12 cellular contexts compared by ENCODE assay signal in genomic region chr17:80277751-80278671, GRCh38. TPM values are rescaled to one million over a fixed set of nuclear protein-coding genes. Genes with fewer than 3 reads are reported as not detected.
DNase-seq lines count a peak whose midpoint lies in the region; ATAC-seq, FAIRE-seq and TF ChIP-seq lines count a peak whose summit lies in the region.
"Had no signal": no experiment of that assay in that cellular context is flagged by ENCODE, and none has a peak within 500 bp of the region (broad histone marks: within the 10 kb centered on the region; RNA-seq: fewer than 3 reads in every experiment).

No MANE protein-coding gene starts in this region.

- H2AFZ ChIP-seq in SK-N-SH (ENCODE audit: low read depth) (no peak overlapping the region), HepG2 (ENCODE audit: low read length) (no peak overlapping the region)
- H2AFZ ChIP-seq: neural progenitor cell had no signal

- BruUV-seq in HepG2 (replicated peaks; lab: Mats Ljungman, UMichigan): no TSS peak

- no peak for TF ChIP-seq POLR2A in HepG2 (IDR thresholded peaks at IDR 0.05; ENCODE audit: insufficient read depth in 1 of 2, low read depth in 2 of 2, low read length in 2 of 2)
- no peak for TF ChIP-seq POLR2A in suprapubic skin (IDR thresholded peaks at IDR 0.05)

- H3K4me3 ChIP-seq in SK-N-SH (ENCODE audit: low read depth in 2 of 2, low read length in 1 of 2) (no peak overlapping the region), brain microvascular endothelial cell (ENCODE audit: low read depth, low read length) (no peak overlapping the region), HepG2 (replicated peaks in 1 of 3; ENCODE audit: insufficient read depth in 1 of 3, low read depth in 2 of 3, low read length in 3 of 3) (no peak overlapping the region), suprapubic skin (no peak overlapping the region)
- H3K4me3 ChIP-seq: neural progenitor cell had no signal

- no peak overlapping the region for H3K4me2 ChIP-seq in SK-N-SH
- H3K4me2 ChIP-seq in HepG2 (ENCODE audit: low read depth, low read length): no peak overlapping the region
- H3K4me2 ChIP-seq: neural progenitor cell had no signal

- peak; percentile 35 for DNase-seq in SK-N-SH
- peak; percentile 25 for DNase-seq in brain microvascular endothelial cell
- no peak for DNase-seq in HepG2 (ENCODE audit: low spot score)
- no peak for DNase-seq in suprapubic skin (ENCODE audit: low spot score in 2 of 2)
- no peak for DNase-seq in MV-4-11 (lab: John Stamatoyannopoulos, UW)
- DNase-seq in GM19240 (ENCODE audit: insufficient read length, low spot score): no peak
- DNase-seq in T1000 (lab: John Stamatoyannopoulos, UW): no peak
- DNase-seq: activated CD4-positive, alpha-beta T cell treated with anti-CD3 and anti-CD28 coated beads for 1 hour; KG1 had no signal

- TF ChIP-seq CTCF in SK-N-SH (IDR thresholded peaks at IDR 0.05): no peak
- TF ChIP-seq CTCF in brain microvascular endothelial cell (IDR thresholded peaks at IDR 0.05; ENCODE audit: low read depth, low read length, missing control alignments): no peak
- TF ChIP-seq CTCF in HepG2 (CRISPR knock-in tag; IDR thresholded peaks at IDR 0.05): no peak
- TF ChIP-seq CTCF in suprapubic skin (IDR thresholded peaks at IDR 0.05): no peak

- POLR2A ChIA-PET in SK-N-SH (lab: Yijun Ruan, JAX) (interaction anchor here (1.2 kb wide), 1 partner anchor 176 kb away, joined by 5 read pairs; the partner anchor contains the start of gene GAA), HepG2 (lab: Yijun Ruan, JAX) (no interaction called here)

- H3K36me3 ChIP-seq in SK-N-SH (replicated peaks in 1 of 2; ENCODE audit: control insufficient read depth in 1 of 2, insufficient read depth in 2 of 2, low read length in 1 of 2): peaks cover 15 to 22% of the 10 kb centered on the region in 2 experiments
- peaks cover 4% of the 10 kb centered on the region for H3K36me3 ChIP-seq in brain microvascular endothelial cell (replicated peaks)
- peaks cover 2 to 6% of the 10 kb centered on the region in 2 experiments; a peak in 3 of 5 replicates for H3K36me3 ChIP-seq in HepG2 (replicated peaks in 1 of 2; ENCODE audit: control insufficient read depth in 1 of 2, insufficient read depth in 2 of 2, low read length in 2 of 2)
- H3K36me3 ChIP-seq in suprapubic skin: peaks cover 21% of the 10 kb centered on the region
- H3K36me3 ChIP-seq: neural progenitor cell had no signal

- no peaks in the 10 kb centered on the region for H3K9me2 ChIP-seq in SK-N-SH

- H3K9me3 ChIP-seq in SK-N-SH: no peaks in the 10 kb centered on the region
- H3K9me3 ChIP-seq in HepG2 (ENCODE audit: low read length): no peaks in the 10 kb centered on the region
- no peaks in the 10 kb centered on the region for H3K9me3 ChIP-seq in suprapubic skin

- H3K79me2 ChIP-seq in SK-N-SH (ENCODE audit: insufficient read depth): peaks cover 18% of the 10 kb centered on the region; the same call in 1 of the 2 replicates
- no peaks in the 10 kb centered on the region for H3K79me2 ChIP-seq in HepG2 (ENCODE audit: insufficient read depth, low read length)

- ATAC-seq in SK-N-SH treated with all-trans-retinoic acid at 6 μM for 48 hours (no peak; the same call in 2 of the 3 replicates), HepG2 (no peak)

- 97% methylated on average over 21 of the region's 34 CpGs for WGBS in SK-N-SH (ENCODE audit: low lambda C conversion rate)
- WGBS in HepG2 (ENCODE audit: low lambda C conversion rate): 96% methylated on average over 30 of the region's 34 CpGs
- WGBS in suprapubic skin: 61% methylated on average over 12 of the region's 34 CpGs

- CTCF ChIA-PET in SK-N-SH (lab: Yijun Ruan, JAX) (interaction anchor here (1.1 to 1.5 kb wide), 3 partner anchors 17 to 195 kb away, joined by 3 to 6 read pairs (median 4); partner anchors contain the start of gene GAA), HepG2 (lab: Yijun Ruan, JAX; ENCODE audit: low intra/inter-chr PET ratio, low total read pairs) (no interaction called here)

- TF ChIP-seq EP300 in SK-N-SH (IDR thresholded peaks at IDR 0.05; ENCODE audit: borderline replicate concordance in 1 of 2, low read depth in 1 of 2, low read length in 1 of 2) (no peak), HepG2 (IDR thresholded peaks at IDR 0.05; ENCODE audit: low read depth in 2 of 2, low read length in 2 of 2) (no peak), HepG2 (CRISPR knock-in tag; IDR thresholded peaks at IDR 0.05; ENCODE audit: borderline replicate concordance) (no peak), suprapubic skin (IDR thresholded peaks at IDR 0.05) (no peak)

- intact Hi-C loops in HepG2 (cut with micrococcal nuclease; ENCODE audit: unreplicated experiment): no loop called here

- no peak overlapping the region for H3K9ac ChIP-seq in SK-N-SH
- no peak overlapping the region for H3K9ac ChIP-seq in HepG2 (ENCODE audit: insufficient read depth, low read depth, low read length)
- H3K9ac ChIP-seq: neural progenitor cell had no signal

- H3K27me3 ChIP-seq in SK-N-SH (ENCODE audit: insufficient read depth) (no peaks in the 10 kb centered on the region), brain microvascular endothelial cell (replicated peaks) (no peaks in the 10 kb centered on the region), HepG2 (ENCODE audit: control insufficient read depth in 1 of 2, insufficient read depth in 2 of 2, low read length in 2 of 2) (no peaks in the 10 kb centered on the region), suprapubic skin (no peaks in the 10 kb centered on the region)
- H3K27me3 ChIP-seq: neural progenitor cell had no signal

- TF ChIP-seq RAD21 in SK-N-SH (IDR thresholded peaks at IDR 0.05; ENCODE audit: low read length) (no peak), HepG2 (CRISPR knock-in tag; IDR thresholded peaks at IDR 0.05) (no peak)

- H3F3A ChIP-seq in SK-N-SH (replicated peaks; ENCODE audit: insufficient read depth): peaks cover 13% of the 10 kb centered on the region

- no peak for FAIRE-seq in HepG2 (lab: Jason Lieb, UNC)
- FAIRE-seq: A204.1 had no signal

- H3K27ac ChIP-seq in SK-N-SH (ENCODE audit: low read depth in 2 of 2, low read length in 1 of 2) (no peak overlapping the region), brain microvascular endothelial cell (no peak overlapping the region), HepG2 (ENCODE audit: extremely low read length, insufficient read depth, low read length) (no peak overlapping the region), suprapubic skin (peak overlapping the region; percentile 9)
- H3K27ac ChIP-seq: neural progenitor cell had no signal

- in situ Hi-C loops in brain microvascular endothelial cell (cut with HindIII; ENCODE audit: low pct_ligation_motif_present, low sequenced_read_pairs) (no loop called here), HepG2 (cut with HindIII; ENCODE audit: extremely low pct_ligation_motif_present, low pct_unique_long_range_greater_than_20kb) (no loop called here)

- peaks cover 0 to 4% of the 10 kb centered on the region in 2 experiments; a peak in 1 of 4 replicates for H3K4me1 ChIP-seq in SK-N-SH (ENCODE audit: control insufficient read depth in 1 of 2, insufficient read depth in 2 of 2, low read depth in 1 of 2, low read length in 1 of 2)
- H3K4me1 ChIP-seq in HepG2 (ENCODE audit: insufficient read depth, low read length): no peaks in the 10 kb centered on the region
- H3K4me1 ChIP-seq in suprapubic skin: peaks cover 39% of the 10 kb centered on the region
- H3K4me1 ChIP-seq: neural progenitor cell had no signal

- H4K20me1 ChIP-seq in SK-N-SH (ENCODE audit: insufficient read depth): peaks cover 17% of the 10 kb centered on the region; the same call in 1 of the 2 replicates
- no peaks in the 10 kb centered on the region for H4K20me1 ChIP-seq in HepG2 (ENCODE audit: insufficient read depth, low read length)

RNA-seq across cellular contexts. Expression of gene RNF213, which starts 17.4 kb away (rescaled TPM):
- polyA plus RNA-seq in SK-N-SH (2012; rRNA removed) (53.5 and 57.5 TPM in 2 replicates), HepG2 (2011; rRNA removed) (38.6 and 44.0 TPM in 2 replicates)
- polyA plus RNA-seq in SK-N-SH (2012; cell fraction: cytosol; rRNA removed): 28.1 and 37.8 TPM in 2 replicates
- polyA plus RNA-seq in SK-N-SH (2012; cell fraction: nucleus; rRNA removed): 265 and 299 TPM in 2 replicates
- total RNA-seq in HepG2 (2016; rRNA removed; fragmentation: Illumina TruSeq; extraction: Trizol) (38.7 and 42.8 TPM in 2 replicates), suprapubic skin (100 to 1,000 TPM in 2 of 4 donors, 10 to 100 TPM in 2; 57.8 to 197 (median 94.1) TPM)
- 8.0 and 9.3 TPM in 2 replicates for total RNA-seq in HepG2 (2016; cell fraction: cytosol; rRNA removed; fragmentation: Illumina TruSeq; extraction: Trizol; ENCODE audit: low read depth)
- 36.5 and 38.8 TPM in 2 replicates for total RNA-seq in HepG2 (2016; cell fraction: insoluble cytoplasmic fraction; rRNA removed; fragmentation: Illumina TruSeq; extraction: Trizol)
- 12.8 and 13.4 TPM in 2 replicates for total RNA-seq in HepG2 (2016; cell fraction: membrane; rRNA removed; fragmentation: Illumina TruSeq; extraction: Trizol)
- total RNA-seq in HepG2 (2016; cell fraction: nucleus; rRNA removed; fragmentation: Illumina TruSeq; extraction: Trizol): 57.4 and 57.5 TPM in 2 replicates
- 16.4 and 18.9 TPM in 2 replicates for polyA plus RNA-seq in HepG2 (2011; cell fraction: cytosol; rRNA removed)
- polyA plus RNA-seq in HepG2 (2011; cell fraction: nucleus; rRNA removed): 134 and 171 TPM in 2 replicates
- polyA plus RNA-seq in HepG2 (2012): 28.2 and 46.6 TPM in 2 replicates
- 1.4 and 2.0 TPM in 2 replicates for polyA plus RNA-seq in HepG2 (2016; cell fraction: cytosol; fragmentation: Illumina TruSeq; extraction: Trizol; ENCODE audit: low read depth)
- 23.5 and 27.4 TPM in 2 replicates for polyA plus RNA-seq in HepG2 (2016; cell fraction: insoluble cytoplasmic fraction; fragmentation: Illumina TruSeq; extraction: Trizol; ENCODE audit: low read depth)
- polyA plus RNA-seq in HepG2 (2016; cell fraction: membrane; fragmentation: Illumina TruSeq; extraction: Trizol; ENCODE audit: low read depth): 3.4 and 3.7 TPM in 2 replicates
- polyA plus RNA-seq in HepG2 (2016; cell fraction: nucleus; fragmentation: Illumina TruSeq; extraction: Trizol; ENCODE audit: insufficient read depth, low read depth): 77.8 and 79.2 TPM in 2 replicates
- 133 and 148 TPM in 2 replicates for polyA minus RNA-seq in HepG2 (2011; rRNA and poly(A)+ RNA removed; ENCODE audit: low replicate concordance)
- polyA minus RNA-seq in HepG2 (2011; cell fraction: cytosol; rRNA and poly(A)+ RNA removed): 36.1 and 37.6 TPM in 2 replicates
- polyA minus RNA-seq in HepG2 (2011; cell fraction: nucleus; rRNA and poly(A)+ RNA removed): 108 and 132 TPM in 2 replicates

RNA-seq across cellular contexts. Expression of gene SLC26A11, which starts 57.8 kb away (rescaled TPM):
- polyA plus RNA-seq in SK-N-SH (2012; rRNA removed): 32.7 and 35.9 TPM in 2 replicates
- polyA plus RNA-seq in SK-N-SH (2012; cell fraction: cytosol; rRNA removed): 11.6 and 17.7 TPM in 2 replicates
- polyA plus RNA-seq in SK-N-SH (2012; cell fraction: nucleus; rRNA removed): 102 and 109 TPM in 2 replicates
- 3.1 and 8.7 TPM in 2 replicates for total RNA-seq in HepG2 (2016; rRNA removed; fragmentation: Illumina TruSeq; extraction: Trizol)
- total RNA-seq in HepG2 (2016; cell fraction: cytosol; rRNA removed; fragmentation: Illumina TruSeq; extraction: Trizol; ENCODE audit: low read depth): 3.2 and 3.4 TPM in 2 replicates
- total RNA-seq in HepG2 (2016; cell fraction: insoluble cytoplasmic fraction; rRNA removed; fragmentation: Illumina TruSeq; extraction: Trizol): 3.5 and 11.2 TPM in 2 replicates
- 3.1 and 3.2 TPM in 2 replicates for total RNA-seq in HepG2 (2016; cell fraction: membrane; rRNA removed; fragmentation: Illumina TruSeq; extraction: Trizol)
- 12.9 and 13.6 TPM in 2 replicates for total RNA-seq in HepG2 (2016; cell fraction: nucleus; rRNA removed; fragmentation: Illumina TruSeq; extraction: Trizol)
- polyA plus RNA-seq in HepG2 (2011; rRNA removed): 13.2 and 21.1 TPM in 2 replicates
- 5.5 and 7.6 TPM in 2 replicates for polyA plus RNA-seq in HepG2 (2011; cell fraction: cytosol; rRNA removed)
- polyA plus RNA-seq in HepG2 (2011; cell fraction: nucleus; rRNA removed): 121 and 146 TPM in 2 replicates
- polyA plus RNA-seq in HepG2 (2012): 7.0 and 18.5 TPM in 2 replicates
- polyA plus RNA-seq in HepG2 (2016; cell fraction: cytosol; fragmentation: Illumina TruSeq; extraction: Trizol; ENCODE audit: low read depth): 0.73 and 1.0 TPM in 2 replicates
- polyA plus RNA-seq in HepG2 (2016; cell fraction: insoluble cytoplasmic fraction; fragmentation: Illumina TruSeq; extraction: Trizol; ENCODE audit: low read depth): 2.8 and 4.4 TPM in 2 replicates
- 1.4 and 2.3 TPM in 2 replicates for polyA plus RNA-seq in HepG2 (2016; cell fraction: membrane; fragmentation: Illumina TruSeq; extraction: Trizol; ENCODE audit: low read depth)
- polyA plus RNA-seq in HepG2 (2016; cell fraction: nucleus; fragmentation: Illumina TruSeq; extraction: Trizol; ENCODE audit: insufficient read depth, low read depth): 29.5 and 32.2 TPM in 2 replicates
- polyA minus RNA-seq in HepG2 (2011; rRNA and poly(A)+ RNA removed; ENCODE audit: low replicate concordance): 7.7 and 20.5 TPM in 2 replicates
- 5.6 and 11.8 TPM in 2 replicates for polyA minus RNA-seq in HepG2 (2011; cell fraction: cytosol; rRNA and poly(A)+ RNA removed)
- polyA minus RNA-seq in HepG2 (2011; cell fraction: nucleus; rRNA and poly(A)+ RNA removed): 22.4 and 23.0 TPM in 2 replicates
- 10 to 100 TPM; 14.1 to 38.9 (median 26.5) TPM for total RNA-seq in suprapubic skin

RNA-seq across cellular contexts. Expression of gene SGSH, which starts 57.9 kb away (rescaled TPM):
- 96.5 and 161 TPM in 2 replicates for polyA plus RNA-seq in SK-N-SH (2012; rRNA removed)
- 86.9 and 93.2 TPM in 2 replicates for polyA plus RNA-seq in SK-N-SH (2012; cell fraction: cytosol; rRNA removed)
- polyA plus RNA-seq in SK-N-SH (2012; cell fraction: nucleus; rRNA removed): 459 and 571 TPM in 2 replicates
- 5.5 and 12.2 TPM in 2 replicates for total RNA-seq in HepG2 (2016; rRNA removed; fragmentation: Illumina TruSeq; extraction: Trizol)
- 4.0 and 6.2 TPM in 2 replicates for total RNA-seq in HepG2 (2016; cell fraction: cytosol; rRNA removed; fragmentation: Illumina TruSeq; extraction: Trizol; ENCODE audit: low read depth)
- total RNA-seq in HepG2 (2016; cell fraction: insoluble cytoplasmic fraction; rRNA removed; fragmentation: Illumina TruSeq; extraction: Trizol): 4.5 and 13.3 TPM in 2 replicates
- 6.1 and 6.4 TPM in 2 replicates for total RNA-seq in HepG2 (2016; cell fraction: membrane; rRNA removed; fragmentation: Illumina TruSeq; extraction: Trizol)
- total RNA-seq in HepG2 (2016; cell fraction: nucleus; rRNA removed; fragmentation: Illumina TruSeq; extraction: Trizol): 18.5 and 23.9 TPM in 2 replicates
- polyA plus RNA-seq in HepG2 (2011; rRNA removed): 17.6 and 23.9 TPM in 2 replicates
- 13.7 and 17.1 TPM in 2 replicates for polyA plus RNA-seq in HepG2 (2011; cell fraction: cytosol; rRNA removed)
- polyA plus RNA-seq in HepG2 (2011; cell fraction: nucleus; rRNA removed): 145 and 163 TPM in 2 replicates
- polyA plus RNA-seq in HepG2 (2012): 21.6 and 30.9 TPM in 2 replicates
- polyA plus RNA-seq in HepG2 (2016; cell fraction: cytosol; fragmentation: Illumina TruSeq; extraction: Trizol; ENCODE audit: low read depth): 3.7 and 4.2 TPM in 2 replicates
- 7.1 and 11.5 TPM in 2 replicates for polyA plus RNA-seq in HepG2 (2016; cell fraction: insoluble cytoplasmic fraction; fragmentation: Illumina TruSeq; extraction: Trizol; ENCODE audit: low read depth)
- polyA plus RNA-seq in HepG2 (2016; cell fraction: membrane; fragmentation: Illumina TruSeq; extraction: Trizol; ENCODE audit: low read depth): 7.0 and 7.3 TPM in 2 replicates
- 81.4 and 86.8 TPM in 2 replicates for polyA plus RNA-seq in HepG2 (2016; cell fraction: nucleus; fragmentation: Illumina TruSeq; extraction: Trizol; ENCODE audit: insufficient read depth, low read depth)
- 15.4 and 23.1 TPM in 2 replicates for polyA minus RNA-seq in HepG2 (2011; rRNA and poly(A)+ RNA removed; ENCODE audit: low replicate concordance)
- polyA minus RNA-seq in HepG2 (2011; cell fraction: cytosol; rRNA and poly(A)+ RNA removed): 15.4 and 18.7 TPM in 2 replicates
- 34.1 and 36.2 TPM in 2 replicates for polyA minus RNA-seq in HepG2 (2011; cell fraction: nucleus; rRNA and poly(A)+ RNA removed)
- 10 to 100 TPM; 27.0 to 79.3 (median 31.2) TPM for total RNA-seq in suprapubic skin

Comparison
In these comparisons a context has a peak if more than half of its experiments do, and no peak if none do; other contexts are left out.
1. DNase-seq: peak in SK-N-SH (single experiment) and brain microvascular endothelial cell (single experiment); none in HepG2 (single experiment), suprapubic skin (0 of 2), MV-4-11 (single experiment), GM19240 (single experiment) and T1000 (single experiment).